8 cellular contexts compared by ENCODE assay signal in genomic region chr19:10797541-10798256, GRCh38. TPM values are rescaled to one million over a fixed set of nuclear protein-coding genes. Genes with fewer than 3 reads are reported as not detected.
DNase-seq lines count a peak whose midpoint lies in the region; ATAC-seq, FAIRE-seq and TF ChIP-seq lines count a peak whose summit lies in the region.

No MANE protein-coding gene starts in this region.

- H3K4me1 Mint-ChIP-seq in activated CD4-positive, alpha-beta T cell treated with anti-CD3 and anti-CD28 coated beads, Interleukin-2, amount 10 ng/mL, durations not matched to agents 7 days and 5 days, result peaks cover 48% of the 10 kb centered on the region
- peaks cover 41% of the 10 kb centered on the region for H3K4me1 Mint-ChIP-seq in central memory CD8-positive, alpha-beta T cell

- no peak for DNase-seq in GM12891 (ENCODE audit: insufficient read length, low spot score)
- peak; percentile 78 for DNase-seq in activated CD4-positive, alpha-beta T cell treated with anti-CD3 and anti-CD28 coated beads, Interleukin-2, amount 10 ng/mL, durations not matched to agents 7 days and 5 days
- peak; percentile 72 to 96 for DNase-seq in central memory CD8-positive, alpha-beta T cell (ENCODE audit: low spot score in 2 of 2)
- peak; percentile 64 to 72 for DNase-seq in stimulated activated CD4-positive, alpha-beta T cell treated with anti-CD3 and anti-CD28 coated beads, Interleukin-1b, Interleukin-23, amount 100 ng/mL, for 4 hours (ENCODE audit: low read depth in 2 of 2)

- POLR2A ChIA-PET in activated CD4-positive, alpha-beta T cell treated with anti-CD3 and anti-CD28 coated beads, Interleukin-2, amount 10 ng/mL, durations not matched to agents 7 days and 5 days (lab: Charles Lee), result no interaction called here

- H3K36me3 Mint-ChIP-seq in activated CD4-positive, alpha-beta T cell treated with anti-CD3 and anti-CD28 coated beads, Interleukin-2, amount 10 ng/mL, durations not matched to agents 7 days and 5 days (ENCODE audit: low read depth), result peaks cover 44% of the 10 kb centered on the region
- peaks cover 49% of the 10 kb centered on the region for H3K36me3 Mint-ChIP-seq in central memory CD8-positive, alpha-beta T cell (ENCODE audit: insufficient read depth)

- FAIRE-seq in GM12891 (lab: Jason Lieb, UNC), result no peak

- CTCF ChIA-PET in activated CD4-positive, alpha-beta T cell treated with anti-CD3 and anti-CD28 coated beads, Interleukin-2, amount 10 ng/mL, durations not matched to agents 7 days and 5 days (lab: Charles Lee), result no interaction called here

- H3K9me3 Mint-ChIP-seq in activated CD4-positive, alpha-beta T cell treated with anti-CD3 and anti-CD28 coated beads, Interleukin-2, amount 10 ng/mL, durations not matched to agents 7 days and 5 days, result no peaks in the 10 kb centered on the region
- no peaks in the 10 kb centered on the region for H3K9me3 Mint-ChIP-seq in central memory CD8-positive, alpha-beta T cell

- H3K4me3 Mint-ChIP-seq in activated CD4-positive, alpha-beta T cell treated with anti-CD3 and anti-CD28 coated beads, Interleukin-2, amount 10 ng/mL, durations not matched to agents 7 days and 5 days, result peak overlapping the region; percentile 58
- peak overlapping the region; percentile 76 for H3K4me3 Mint-ChIP-seq in central memory CD8-positive, alpha-beta T cell

- peak; percentile 91 for ATAC-seq in central memory CD8-positive, alpha-beta T cell (replicated peaks; ENCODE audit: extremely low read depth, poor library complexity, severe bottlenecking)
- ATAC-seq in HG02870 (IDR thresholded peaks at IDR 0.05; ENCODE audit: unreplicated experiment) (no peak), HG02885 (IDR thresholded peaks at IDR 0.05; ENCODE audit: poor library complexity, unreplicated experiment) (no peak), GM18867 (IDR thresholded peaks at IDR 0.05; ENCODE audit: unreplicated experiment) (no peak), HG02571 (IDR thresholded peaks at IDR 0.05; ENCODE audit: unreplicated experiment) (no peak)

- H3K27me3 Mint-ChIP-seq in activated CD4-positive, alpha-beta T cell treated with anti-CD3 and anti-CD28 coated beads, Interleukin-2, amount 10 ng/mL, durations not matched to agents 7 days and 5 days, result no peaks in the 10 kb centered on the region
- no peaks in the 10 kb centered on the region for H3K27me3 Mint-ChIP-seq in central memory CD8-positive, alpha-beta T cell

- 0 out of 2 replicates have a peak, but pooled peaks have one; percentile 21 for TF ChIP-seq POLR2A in GM12891 (IDR thresholded peaks at IDR 0.05; ENCODE audit: low read depth, low read length)

- peak overlapping the region; percentile 89 for H3K27ac Mint-ChIP-seq in activated CD4-positive, alpha-beta T cell treated with anti-CD3 and anti-CD28 coated beads, Interleukin-2, amount 10 ng/mL, durations not matched to agents 7 days and 5 days
- peak overlapping the region; percentile 97 for H3K27ac Mint-ChIP-seq in central memory CD8-positive, alpha-beta T cell (ENCODE audit: low read depth)

TF ChIP-seq in GM12891, 5 proteins besides CTCF, POLR2A, EP300 and RAD21:
- TF ChIP-seq PAX5 (IDR thresholded peaks at IDR 0.05; ENCODE audit: insufficient read depth, low read length, severe bottlenecking), result no peak
- no peak for TF ChIP-seq TAF1 (IDR thresholded peaks at IDR 0.05; ENCODE audit: low read depth, low read length)
- no peak for TF ChIP-seq POU2F2 (IDR thresholded peaks at IDR 0.05; ENCODE audit: low read depth, low read length)
- no peak for TF ChIP-seq POLR2AphosphoS5 (IDR thresholded peaks at IDR 0.05; ENCODE audit: low read depth, low read length)
- no peak for TF ChIP-seq SPI1 (IDR thresholded peaks at IDR 0.05; ENCODE audit: low read depth, low read length)

RNA-seq across cellular contexts. Expression of gene TMED1, which starts 38.3 kb away (rescaled TPM):
- 12.4 TPM for polyA plus RNA-seq in GM12891 (2012; ENCODE audit: low read depth, missing spikeins)
- 10 to 100 TPM in 1 of 2 experiments, 1 to 10 TPM in 1; 8.6 to 11.2 TPM for total RNA-seq in activated CD4-positive, alpha-beta T cell treated with anti-CD3 and anti-CD28 coated beads, Interleukin-2, amount 10 ng/mL, durations not matched to agents 7 days and 5 days

RNA-seq across cellular contexts. Expression of gene C19orf38, which starts 50.5 kb away (rescaled TPM):
- polyA plus RNA-seq in GM12891 (2012; ENCODE audit: low read depth, missing spikeins), result 5.8 TPM
- total RNA-seq in activated CD4-positive, alpha-beta T cell treated with anti-CD3 and anti-CD28 coated beads, Interleukin-2, amount 10 ng/mL, durations not matched to agents 7 days and 5 days, result 1 to 10 TPM; 2.4 TPM
